20 cellular contexts compared by ENCODE assay signal in genomic region chr1:89643577-89643976, GRCh38. TPM values are rescaled to one million over a fixed set of nuclear protein-coding genes. Genes with fewer than 3 reads are reported as not detected.
DNase-seq lines count a peak whose midpoint lies in the region; ATAC-seq, FAIRE-seq and TF ChIP-seq lines count a peak whose summit lies in the region.
"Had no signal": no experiment of that assay in that cellular context is flagged by ENCODE, and none has a peak within 500 bp of the region (broad histone marks: within the 10 kb centered on the region; RNA-seq: fewer than 3 reads in every experiment).

No MANE protein-coding gene starts in this region.

- H3K4me1 ChIP-seq in CD4-positive, CD25-positive, alpha-beta regulatory T cell (ENCODE audit: control insufficient read depth, insufficient read depth, low read length, poor library complexity, severe bottlenecking): peaks cover 52% of the 10 kb centered on the region
- peaks cover 26% of the 10 kb centered on the region for H3K4me1 ChIP-seq in endothelial cell of umbilical vein (ENCODE audit: control insufficient read depth, extremely low read depth, insufficient read depth, low read length)
- no peaks in the 10 kb centered on the region for H3K4me1 ChIP-seq in ascending aorta
- H3K4me1 ChIP-seq: BE2C had no signal

- H3K36me3 ChIP-seq in CD4-positive, CD25-positive, alpha-beta regulatory T cell (ENCODE audit: control insufficient read depth, insufficient read depth, low read length): peaks cover 30% of the 10 kb centered on the region
- H3K36me3 ChIP-seq in endothelial cell of umbilical vein (ENCODE audit: control insufficient read depth in 2 of 2, extremely low read depth in 1 of 2, insufficient read depth in 2 of 2, low read length in 2 of 2) (peaks cover 0 to 2% of the 10 kb centered on the region in 2 experiments), ascending aorta (no peaks in the 10 kb centered on the region)
- H3K36me3 ChIP-seq: BE2C had no signal

- CTCF ChIA-PET in activated CD4-positive, alpha-beta memory T cell treated with anti-CD3 and anti-CD28 coated beads for 36 hours (lab: Charles Lee): interaction anchor here (1.2 kb wide), 1 partner anchor 119 kb away, joined by 4 read pairs; no protein-coding TSS in a partner anchor
- CTCF ChIA-PET in activated CD4-positive, alpha-beta memory T cell treated with anti-CD3 and anti-CD28 coated beads, Interleukin-2, amount 10 ng/mL, durations not matched to agents 7 days and 5 days (lab: Charles Lee): interaction anchor here (1.2 kb wide), 1 partner anchor 21 kb away, joined by 3 read pairs; no protein-coding TSS in a partner anchor
- CTCF ChIA-PET in endothelial cell of umbilical vein (lab: Charles Lee): interaction anchor here (0.7 to 1.3 kb wide), 3 partner anchors 11 to 119 kb away, joined by 3 to 6 read pairs (median 3); partner anchors contain the start of gene LRRC8C

- peaks cover 24% of the 10 kb centered on the region for H3K9me3 Mint-ChIP-seq in activated CD4-positive, alpha-beta memory T cell treated with anti-CD3 and anti-CD28 coated beads for 36 hours
- H3K9me3 Mint-ChIP-seq in activated CD4-positive, alpha-beta memory T cell treated with anti-CD3 and anti-CD28 coated beads, Interleukin-2, amount 10 ng/mL, durations not matched to agents 7 days and 5 days: peaks cover 25% of the 10 kb centered on the region
- H3K9me3 Mint-ChIP-seq in CD4-positive, CD25-positive, alpha-beta regulatory T cell: peaks cover 0 to 19% (median 6%) of the 10 kb centered on the region in 7 donors

- intact Hi-C loops in activated CD4-positive, alpha-beta memory T cell treated with anti-CD3 and anti-CD28 coated beads for 36 hours (cut with micrococcal nuclease): no loop called here
- intact Hi-C loops in endothelial cell of umbilical vein (cut with micrococcal nuclease) (no loop called here), ascending aorta (cut with DNase I) (no loop called here)

- no peak for FAIRE-seq in endothelial cell of umbilical vein (lab: Jason Lieb, UNC)
- FAIRE-seq: A204.1, D721Med, GM12892, GM18507, H54 had no signal

- TF ChIP-seq POLR2A in endothelial cell of umbilical vein (IDR thresholded peaks at IDR 0.05; ENCODE audit: low read depth, low read length): no peak

- H3K4me3 Mint-ChIP-seq in activated CD4-positive, alpha-beta memory T cell treated with anti-CD3 and anti-CD28 coated beads for 36 hours: no peak overlapping the region
- no peak overlapping the region for H3K4me3 Mint-ChIP-seq in activated CD4-positive, alpha-beta memory T cell treated with anti-CD3 and anti-CD28 coated beads, Interleukin-2, amount 10 ng/mL, durations not matched to agents 7 days and 5 days
- peak overlapping the region in 2 of 4 donors; percentile 30 to 39 for H3K4me3 Mint-ChIP-seq in CD4-positive, CD25-positive, alpha-beta regulatory T cell
- H3K4me3 Mint-ChIP-seq in T-helper 17 cell: no peak overlapping the region

- H3K9me3 ChIP-seq in CD4-positive, CD25-positive, alpha-beta regulatory T cell (ENCODE audit: control insufficient read depth in 2 of 2, low read length in 2 of 2): peaks cover 15 to 16% of the 10 kb centered on the region in 2 experiments
- H3K9me3 ChIP-seq in T-helper 17 cell (ENCODE audit: control insufficient read depth, low read length, poor library complexity, severe bottlenecking) (no peaks in the 10 kb centered on the region), endothelial cell of umbilical vein (replicated peaks; ENCODE audit: control insufficient read depth, insufficient read depth, low read length) (peaks cover 2% of the 10 kb centered on the region), ascending aorta (peaks cover 0 to 16% of the 10 kb centered on the region in 2 donors)
- H3K9me3 ChIP-seq: BE2C had no signal

- peak overlapping the region; percentile 70 for H3K4me2 ChIP-seq in endothelial cell of umbilical vein (ENCODE audit: insufficient read depth, low read length)

- peak overlapping the region; percentile 57 for H3K4me3 ChIP-seq in CD4-positive, CD25-positive, alpha-beta regulatory T cell (ENCODE audit: low read depth, low read length)
- no peak overlapping the region for H3K4me3 ChIP-seq in endothelial cell of umbilical vein (replicated peaks in 1 of 3; ENCODE audit: insufficient read depth in 1 of 3, low read depth in 1 of 3, low read length in 3 of 3)
- no peak overlapping the region for H3K4me3 ChIP-seq in ascending aorta

- ATAC-seq in CD4-positive, CD25-positive, alpha-beta regulatory T cell (ENCODE audit: low read depth in 2 of 2): no peak
- ATAC-seq in T-helper 17 cell (no peak), GM19397 (IDR thresholded peaks at IDR 0.05; ENCODE audit: unreplicated experiment) (no peak)

- peak overlapping the region; percentile 51 for H3K27ac Mint-ChIP-seq in activated CD4-positive, alpha-beta memory T cell treated with anti-CD3 and anti-CD28 coated beads for 36 hours
- no peak overlapping the region for H3K27ac Mint-ChIP-seq in activated CD4-positive, alpha-beta memory T cell treated with anti-CD3 and anti-CD28 coated beads, Interleukin-2, amount 10 ng/mL, durations not matched to agents 7 days and 5 days
- peak overlapping the region in 2 of 3 donors; percentile 35 to 51 for H3K27ac Mint-ChIP-seq in CD4-positive, CD25-positive, alpha-beta regulatory T cell
- peak overlapping the region; percentile 0 for H3K27ac Mint-ChIP-seq in T-helper 17 cell

- no peak overlapping the region for H2AFZ ChIP-seq in endothelial cell of umbilical vein (ENCODE audit: low read depth, low read length)

- BruUV-seq in endothelial cell of umbilical vein (replicated peaks; lab: Mats Ljungman, UMichigan): no TSS peak

- H3K27ac ChIP-seq in CD4-positive, CD25-positive, alpha-beta regulatory T cell (ENCODE audit: insufficient read depth, low read length, poor library complexity, severe bottlenecking): no peak overlapping the region
- H3K27ac ChIP-seq in endothelial cell of umbilical vein (ENCODE audit: insufficient read depth, low read depth, low read length): peak overlapping the region; percentile 12
- no peak overlapping the region for H3K27ac ChIP-seq in ascending aorta

- no peaks in the 10 kb centered on the region for H3K27me3 Mint-ChIP-seq in activated CD4-positive, alpha-beta memory T cell treated with anti-CD3 and anti-CD28 coated beads for 36 hours
- H3K27me3 Mint-ChIP-seq in activated CD4-positive, alpha-beta memory T cell treated with anti-CD3 and anti-CD28 coated beads, Interleukin-2, amount 10 ng/mL, durations not matched to agents 7 days and 5 days: no peaks in the 10 kb centered on the region
- no peaks in the 10 kb centered on the region for H3K27me3 Mint-ChIP-seq in CD4-positive, CD25-positive, alpha-beta regulatory T cell
- no peaks in the 10 kb centered on the region for H3K27me3 Mint-ChIP-seq in T-helper 17 cell

- H3K9ac ChIP-seq in endothelial cell of umbilical vein (replicated peaks; ENCODE audit: extremely low read depth, insufficient read depth, low read length): peak overlapping the region; percentile 23

- peaks cover 16% of the 10 kb centered on the region for H4K20me1 ChIP-seq in endothelial cell of umbilical vein (replicated peaks; ENCODE audit: control insufficient read depth, extremely low read depth, insufficient read depth, low read length)

- dilution Hi-C loops in endothelial cell of umbilical vein (cut with MboI; ENCODE audit: extremely low pct_ligation_motif_present, low sequenced_read_pairs): no loop called here

- H3K36me3 Mint-ChIP-seq in activated CD4-positive, alpha-beta memory T cell treated with anti-CD3 and anti-CD28 coated beads for 36 hours: peaks cover 44% of the 10 kb centered on the region
- H3K36me3 Mint-ChIP-seq in activated CD4-positive, alpha-beta memory T cell treated with anti-CD3 and anti-CD28 coated beads, Interleukin-2, amount 10 ng/mL, durations not matched to agents 7 days and 5 days (ENCODE audit: low read depth): peaks cover 66% of the 10 kb centered on the region
- H3K36me3 Mint-ChIP-seq in CD4-positive, CD25-positive, alpha-beta regulatory T cell: peaks cover 33% of the 10 kb centered on the region
- H3K36me3 Mint-ChIP-seq in T-helper 17 cell (ENCODE audit: low read depth): peaks cover 3% of the 10 kb centered on the region

- H3K9me1 ChIP-seq in endothelial cell of umbilical vein (replicated peaks; ENCODE audit: control insufficient read depth, extremely low read depth, insufficient read depth, low read length): no peaks in the 10 kb centered on the region

- no peak for TF ChIP-seq CTCF in endothelial cell of umbilical vein (IDR thresholded peaks at IDR 0.05; ENCODE audit: extremely low read depth in 1 of 2, insufficient read depth in 1 of 2, low read depth in 1 of 2, low read length in 2 of 2)
- TF ChIP-seq CTCF in ascending aorta (IDR thresholded peaks at IDR 0.05): no peak

- no peak for DNase-seq in activated CD4-positive, alpha-beta memory T cell treated with anti-CD3 and anti-CD28 coated beads for 36 hours
- DNase-seq in activated CD4-positive, alpha-beta memory T cell treated with anti-CD3 and anti-CD28 coated beads, Interleukin-2, amount 10 ng/mL, durations not matched to agents 7 days and 5 days: no peak
- no peak for DNase-seq in CD4-positive, CD25-positive, alpha-beta regulatory T cell
- no peak for DNase-seq in T-helper 17 cell
- peak; percentile 66 for DNase-seq in endothelial cell of umbilical vein (ENCODE audit: low read depth, low spot score)
- no peak for DNase-seq in ascending aorta (ENCODE audit: low spot score in 2 of 2)
- no peak for DNase-seq in effector CD4-positive, alpha-beta T cell
- DNase-seq: BE2C, MM.1S, NCI-H1092, NCI-H1436 treated with DMSO at 0.1 percent for 48 hours, NCI-H2029, NCI-H345, NCI-H524 treated with DMSO at 0.1 percent for 48 hours had no signal

- no peaks in the 10 kb centered on the region for H3K27me3 ChIP-seq in CD4-positive, CD25-positive, alpha-beta regulatory T cell (ENCODE audit: control insufficient read depth, insufficient read depth, low read length)
- H3K27me3 ChIP-seq in endothelial cell of umbilical vein (ENCODE audit: control insufficient read depth in 2 of 2, insufficient read depth in 2 of 2, low read length in 2 of 2) (no peaks in the 10 kb centered on the region), ascending aorta (no peaks in the 10 kb centered on the region)
- H3K27me3 ChIP-seq: BE2C had no signal

- POLR2A ChIA-PET in activated CD4-positive, alpha-beta memory T cell treated with anti-CD3 and anti-CD28 coated beads for 36 hours (lab: Charles Lee): interaction anchor here (1.2 kb wide), 1 partner anchor 9 kb away, joined by 3 read pairs; no protein-coding TSS in a partner anchor
- POLR2A ChIA-PET in activated CD4-positive, alpha-beta memory T cell treated with anti-CD3 and anti-CD28 coated beads, Interleukin-2, amount 10 ng/mL, durations not matched to agents 7 days and 5 days (lab: Charles Lee): no interaction called here
- POLR2A ChIA-PET in endothelial cell of umbilical vein (lab: Charles Lee): no interaction called here

- peaks cover 97% of the 10 kb centered on the region for H3K79me2 ChIP-seq in endothelial cell of umbilical vein (ENCODE audit: control insufficient read depth, insufficient read depth, low read length)

- peaks cover 64% of the 10 kb centered on the region for H3K4me1 Mint-ChIP-seq in activated CD4-positive, alpha-beta memory T cell treated with anti-CD3 and anti-CD28 coated beads for 36 hours (ENCODE audit: low read depth)
- peaks cover 48% of the 10 kb centered on the region for H3K4me1 Mint-ChIP-seq in activated CD4-positive, alpha-beta memory T cell treated with anti-CD3 and anti-CD28 coated beads, Interleukin-2, amount 10 ng/mL, durations not matched to agents 7 days and 5 days
- peaks cover 47 to 74% (median 62%) of the 10 kb centered on the region in 4 donors for H3K4me1 Mint-ChIP-seq in CD4-positive, CD25-positive, alpha-beta regulatory T cell
- H3K4me1 Mint-ChIP-seq in T-helper 17 cell: peaks cover 35% of the 10 kb centered on the region

RNA-seq across cellular contexts. Expression of gene LRRC8C, which starts 10.7 kb away (rescaled TPM):
- total RNA-seq in activated CD4-positive, alpha-beta memory T cell treated with anti-CD3 and anti-CD28 coated beads for 36 hours: 10 to 100 TPM; 36.4 to 40.4 TPM
- total RNA-seq in activated CD4-positive, alpha-beta memory T cell treated with anti-CD3 and anti-CD28 coated beads, Interleukin-2, amount 10 ng/mL, durations not matched to agents 7 days and 5 days: 10 to 100 TPM; 52.5 to 55.6 TPM
- 70.4 TPM for total RNA-seq in CD4-positive, CD25-positive, alpha-beta regulatory T cell
- 10 to 100 TPM; 22.8 to 27.2 (median 24.9) TPM for polyA plus RNA-seq in CD4-positive, CD25-positive, alpha-beta regulatory T cell
- total RNA-seq in T-helper 17 cell: 10 to 100 TPM; 46.0 to 52.4 TPM
- total RNA-seq in endothelial cell of umbilical vein: 40.6 and 51.5 TPM in 2 replicates
- polyA plus RNA-seq in endothelial cell of umbilical vein: 30.7 and 33.6 TPM in 2 replicates
- polyA plus RNA-seq in endothelial cell of umbilical vein (2011; cell fraction: cytosol; rRNA removed): 32.7 and 35.8 TPM in 2 replicates
- polyA plus RNA-seq in endothelial cell of umbilical vein (2011; cell fraction: nucleus; rRNA removed): 35.7 and 39.2 TPM in 2 replicates
- 23.4 and 35.1 TPM in 2 replicates for polyA plus RNA-seq in endothelial cell of umbilical vein (2012)
- 68.3 and 69.0 TPM in 2 replicates for polyA minus RNA-seq in endothelial cell of umbilical vein
- polyA minus RNA-seq in endothelial cell of umbilical vein (2011; cell fraction: cytosol; rRNA and poly(A)+ RNA removed): 2.2 TPM
- 52.4 and 74.1 TPM in 2 replicates for polyA minus RNA-seq in endothelial cell of umbilical vein (2011; cell fraction: nucleus; rRNA and poly(A)+ RNA removed)
- total RNA-seq in ascending aorta: 7.5 TPM
